ENCODE assay signal across 25 cellular contexts in genomic region chr11:101442936-101443521, GRCh38.
DNase-seq lines count a peak whose midpoint lies in the region; ATAC-seq, FAIRE-seq and TF ChIP-seq lines count a peak whose summit lies in the region.
"Had no signal": no experiment of that assay in that cellular context is flagged by ENCODE, and none has a peak within 500 bp of the region (broad histone marks: within the 10 kb centered on the region; RNA-seq: fewer than 3 reads in every experiment).

No MANE protein-coding gene starts in this region.

- H3K36me3 ChIP-seq in left lung (no peaks in the 10 kb centered on the region), small intestine (ENCODE audit: control insufficient read depth in 2 of 2, insufficient read depth in 2 of 2, low read length in 2 of 2) (no peaks in the 10 kb centered on the region)
- H3K36me3 ChIP-seq: prostate gland, uterus had no signal

- H3K4me3 ChIP-seq in left lung (no peak overlapping the region), small intestine (ENCODE audit: low read depth in 1 of 2, low read length in 2 of 2) (no peak overlapping the region)
- H3K4me3 ChIP-seq: A549, body of pancreas, prostate gland, uterus had no signal

- no peak for FAIRE-seq in small intestine (lab: Jason Lieb, UNC)
- FAIRE-seq: A549, keratinocyte had no signal

- H3K4me1 Mint-ChIP-seq in activated naive CD4-positive, alpha-beta T cell treated with anti-CD3 and anti-CD28 coated beads, Interleukin-2, amount 10 ng/mL, durations not matched to agents 7 days and 5 days: no peaks in the 10 kb centered on the region
- H3K4me1 Mint-ChIP-seq: activated naive CD8-positive, alpha-beta T cell treated with anti-CD3 and anti-CD28 coated beads, Interleukin-2, amount 50 U/mL, for 24 hours; stimulated activated memory B cell treated with anti-CD40 and anti-IgM and Interleukin-4, amounts not matched to agents 10 μg/mL and 1 μg/mL and 100 μg/mL, for 72 hours had no signal

- H3K27ac Mint-ChIP-seq in activated naive CD4-positive, alpha-beta T cell treated with anti-CD3 and anti-CD28 coated beads, Interleukin-2, amount 10 ng/mL, durations not matched to agents 7 days and 5 days: no peak overlapping the region
- H3K27ac Mint-ChIP-seq: activated naive CD8-positive, alpha-beta T cell treated with anti-CD3 and anti-CD28 coated beads, Interleukin-2, amount 50 U/mL, for 24 hours; stimulated activated memory B cell treated with anti-CD40 and anti-IgM and Interleukin-4, amounts not matched to agents 10 μg/mL and 1 μg/mL and 100 μg/mL, for 72 hours had no signal

- H3K4me3 Mint-ChIP-seq in activated naive CD4-positive, alpha-beta T cell treated with anti-CD3 and anti-CD28 coated beads, Interleukin-2, amount 10 ng/mL, durations not matched to agents 7 days and 5 days: no peak overlapping the region
- H3K4me3 Mint-ChIP-seq: activated naive CD8-positive, alpha-beta T cell treated with anti-CD3 and anti-CD28 coated beads, Interleukin-2, amount 50 U/mL, for 24 hours; stimulated activated memory B cell treated with anti-CD40 and anti-IgM and Interleukin-4, amounts not matched to agents 10 μg/mL and 1 μg/mL and 100 μg/mL, for 72 hours had no signal

- intact Hi-C loops in left lung (cut with DNase I): no loop called here

- peaks cover 5% of the 10 kb centered on the region for H3K9me3 Mint-ChIP-seq in activated naive CD4-positive, alpha-beta T cell treated with anti-CD3 and anti-CD28 coated beads, Interleukin-2, amount 10 ng/mL, durations not matched to agents 7 days and 5 days
- H3K9me3 Mint-ChIP-seq: activated naive CD8-positive, alpha-beta T cell treated with anti-CD3 and anti-CD28 coated beads, Interleukin-2, amount 50 U/mL, for 24 hours; stimulated activated memory B cell treated with anti-CD40 and anti-IgM and Interleukin-4, amounts not matched to agents 10 μg/mL and 1 μg/mL and 100 μg/mL, for 72 hours had no signal

- H3K27me3 ChIP-seq in left lung: no peaks in the 10 kb centered on the region
- H3K27me3 ChIP-seq in small intestine (ENCODE audit: control insufficient read depth in 2 of 2, insufficient read depth in 2 of 2, low read length in 2 of 2): no peaks in the 10 kb centered on the region
- H3K27me3 ChIP-seq: body of pancreas, uterus had no signal

- peak overlapping the region; percentile 23 for H3K27ac ChIP-seq in left lung
- H3K27ac ChIP-seq in small intestine (ENCODE audit: low read depth in 1 of 2, low read length in 1 of 2): no peak overlapping the region
- H3K27ac ChIP-seq: HL-60, prostate gland, uterus had no signal

- H3K9me3 ChIP-seq in left lung (no peaks in the 10 kb centered on the region), small intestine (ENCODE audit: control insufficient read depth, low read depth) (no peaks in the 10 kb centered on the region)
- H3K9me3 ChIP-seq: A549, body of pancreas, prostate gland, uterus had no signal

- no peaks in the 10 kb centered on the region for H3K27me3 Mint-ChIP-seq in activated naive CD4-positive, alpha-beta T cell treated with anti-CD3 and anti-CD28 coated beads, Interleukin-2, amount 10 ng/mL, durations not matched to agents 7 days and 5 days
- H3K27me3 Mint-ChIP-seq: activated naive CD8-positive, alpha-beta T cell treated with anti-CD3 and anti-CD28 coated beads, Interleukin-2, amount 50 U/mL, for 24 hours; stimulated activated memory B cell treated with anti-CD40 and anti-IgM and Interleukin-4, amounts not matched to agents 10 μg/mL and 1 μg/mL and 100 μg/mL, for 72 hours had no signal

- no peaks in the 10 kb centered on the region for H3K36me3 Mint-ChIP-seq in activated naive CD4-positive, alpha-beta T cell treated with anti-CD3 and anti-CD28 coated beads, Interleukin-2, amount 10 ng/mL, durations not matched to agents 7 days and 5 days
- H3K36me3 Mint-ChIP-seq: stimulated activated memory B cell treated with anti-CD40 and anti-IgM and Interleukin-4, amounts not matched to agents 10 μg/mL and 1 μg/mL and 100 μg/mL, for 72 hours had no signal

- DNase-seq in AG20443 (ENCODE audit: low spot score) (peak; percentile 26), left lung (no peak), small intestine (peak; percentile 53), NCI-H2029 (lab: John Stamatoyannopoulos, UW) (no peak), hippocampal formation (lab: John Stamatoyannopoulos, UW) (no peak)
- DNase-seq in activated naive CD4-positive, alpha-beta T cell treated with anti-CD3 and anti-CD28 coated beads, Interleukin-2, amount 10 ng/mL, durations not matched to agents 7 days and 5 days: no peak
- DNase-seq: activated CD4-positive, alpha-beta T cell treated with anti-CD3 and anti-CD28 coated beads for 4 hours; activated effector memory CD4-positive, alpha-beta T cell treated with anti-CD3 and anti-CD28 coated beads, Interleukin-2, amount 50 U/mL, for 16 hours; activated naive CD8-positive, alpha-beta T cell treated with anti-CD3 and anti-CD28 coated beads, Interleukin-2, amount 50 U/mL, for 24 hours; activated T-cell treated with anti-CD3 and anti-CD28 coated beads, Interleukin-2, amount 50 U/mL, for 1 hour; DMS153; glutamatergic neuron; NCI-H1092 treated with DMSO at 0.1 percent for 48 hours; NCI-H1930; NCI-H345; stimulated activated CD4-positive, alpha-beta T cell treated with anti-CD3 and anti-CD28 coated beads, Interleukin-4, amount 100 ng/mL, for 4 hours; uterus had no signal

- peak; percentile 49 for ATAC-seq in SK-N-SH treated with all-trans-retinoic acid at 6 μM for 48 hours
- ATAC-seq in left lung: peak; percentile 72
- no peak for ATAC-seq in HG02759 (IDR thresholded peaks at IDR 0.05; ENCODE audit: unreplicated experiment)
- ATAC-seq: A549; activated naive CD8-positive, alpha-beta T cell treated with anti-CD3 and anti-CD28 coated beads, Interleukin-2, amount 50 U/mL, for 24 hours; stimulated activated memory B cell treated with anti-CD40 and anti-IgM and Interleukin-4, amounts not matched to agents 10 μg/mL and 1 μg/mL and 100 μg/mL, for 72 hours had no signal

- no peak for TF ChIP-seq CTCF in left lung (IDR thresholded peaks at IDR 0.05)

- WGBS in small intestine, 3 donors: 19 to 59% (median 37%) methylated on average over 8 of the region's 8 CpGs

- H3K4me1 ChIP-seq in left lung (peaks cover 5 to 9% of the 10 kb centered on the region in 2 donors), small intestine (ENCODE audit: control insufficient read depth in 2 of 2, insufficient read depth in 1 of 2, low read depth in 1 of 2, low read length in 1 of 2) (peaks cover 0 to 2% of the 10 kb centered on the region in 2 donors)
- H3K4me1 ChIP-seq: prostate gland, uterus had no signal

- CTCF ChIA-PET in activated naive CD4-positive, alpha-beta T cell treated with anti-CD3 and anti-CD28 coated beads, Interleukin-2, amount 10 ng/mL, durations not matched to agents 7 days and 5 days (lab: Charles Lee): no interaction called here

TF ChIP-seq in SK-N-SH treated with all-trans-retinoic acid at 6 μM for 48 hours, 23 proteins besides CTCF, POLR2A, EP300 and RAD21:
- TF ChIP-seq GLIS3 (CRISPR knock-in tag; IDR thresholded peaks at IDR 0.05): no peak
- TF ChIP-seq BACH2 (CRISPR knock-in tag; IDR thresholded peaks at IDR 0.05; ENCODE audit: borderline replicate concordance): no peak
- no peak for TF ChIP-seq CREB5 (CRISPR knock-in tag; IDR thresholded peaks at IDR 0.05; ENCODE audit: low read depth)

Comparison
In these comparisons a context has a peak if more than half of its experiments do, and no peak if none do; other contexts are left out.
1. DNase-seq: peak in AG20443 (single experiment) and small intestine (single experiment); none in left lung (0 of 2), activated naive CD4-positive, alpha-beta T cell treated with anti-CD3 and anti-CD28 coated beads, Interleukin-2, amount 10 ng/mL, durations not matched to agents 7 days and 5 days (single experiment), NCI-H2029 (single experiment) and hippocampal formation (0 of 2).
2. H3K27ac ChIP-seq: peak in left lung (2 of 2); none in small intestine (0 of 2).